Comparison of ENCODE assay signal across 9 cellular contexts in the genomic region with DNA sequence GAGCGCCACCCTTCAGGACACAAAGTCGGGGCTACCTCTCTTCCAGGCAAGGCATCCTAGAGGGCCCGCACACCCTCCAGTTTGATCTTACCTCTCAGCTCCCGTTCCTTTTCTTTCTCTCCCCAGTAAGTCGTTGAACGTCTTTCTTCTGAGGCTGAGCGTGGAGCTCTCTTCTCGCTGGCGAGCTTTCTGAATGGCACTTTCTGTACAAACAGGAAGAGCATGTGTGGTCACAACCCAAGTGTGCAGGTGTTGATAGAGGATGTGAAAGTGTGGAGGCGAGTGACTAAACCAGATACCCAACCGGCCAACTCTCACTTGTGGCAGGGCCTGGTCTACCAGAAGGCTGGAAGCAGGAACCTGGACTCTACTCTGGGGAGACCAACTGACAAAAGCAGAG. TPM values are rescaled to one million over a fixed set of nuclear protein-coding genes. Genes with fewer than 3 reads are reported as not detected.
DNase-seq lines count a peak whose midpoint lies in the region; ATAC-seq, FAIRE-seq and TF ChIP-seq lines count a peak whose summit lies in the region.
"Had no signal": no experiment of that assay in that cellular context is flagged by ENCODE, and none has a peak within 500 bp of the region (broad histone marks: within the 10 kb centered on the region; RNA-seq: fewer than 3 reads in every experiment).

TSS of gene AFF3 (minus strand) at position 198 of the 400 bp plus-strand sequence. CDS start 38,136 bp downstream, outside the sequence.

- H3K27ac Mint-ChIP-seq in CD4-positive, alpha-beta T cell = peak within 1 kb of the TSS; percentile 88
- H3K27ac Mint-ChIP-seq in IgD-negative memory B cell = peak within 1 kb of the TSS; percentile 53 to 97 (median 71)
- peak within 1 kb of the TSS; percentile 27 for H3K27ac Mint-ChIP-seq in activated T-cell treated with anti-CD3 and anti-CD28 coated beads, Interleukin-2, amount 50 U/mL, for 72 hours

- H3K36me3 ChIP-seq in small intestine (ENCODE audit: control insufficient read depth in 2 of 2, insufficient read depth in 2 of 2, low read length in 2 of 2) = no peaks in the 10 kb centered on the region
- H3K36me3 ChIP-seq: neutrophil had no signal

- POLR2A ChIA-PET in CD4-positive, alpha-beta T cell (lab: Charles Lee) = interaction anchor here (0.6 to 3.3 kb wide), 8 partner anchors 9 to 805 kb away, joined by 3 to 19 read pairs (median 3); partner anchors contain the start of genes EIF5B and PDCL3

- H3K4me3 Mint-ChIP-seq in CD4-positive, alpha-beta T cell = peak within 1 kb of the TSS; percentile 88
- peak within 1 kb of the TSS; percentile 92 to 99 (median 95) for H3K4me3 Mint-ChIP-seq in IgD-negative memory B cell
- H3K4me3 Mint-ChIP-seq in activated T-cell treated with anti-CD3 and anti-CD28 coated beads, Interleukin-2, amount 50 U/mL, for 72 hours = peak within 1 kb of the TSS; percentile 75 to 86

- H3K27me3 ChIP-seq in CD4-positive, alpha-beta T cell (ENCODE audit: control insufficient read depth, insufficient read depth, low read length) = no peaks in the 10 kb centered on the region
- no peaks in the 10 kb centered on the region for H3K27me3 ChIP-seq in small intestine (ENCODE audit: control insufficient read depth in 2 of 2, insufficient read depth in 2 of 2, low read length in 2 of 2)
- H3K27me3 ChIP-seq: neutrophil had no signal

- no peaks in the 10 kb centered on the region for H3K9me3 ChIP-seq in CD4-positive, alpha-beta T cell (ENCODE audit: control insufficient read depth, low read length)
- no peaks in the 10 kb centered on the region for H3K9me3 ChIP-seq in small intestine (ENCODE audit: control insufficient read depth, low read depth)
- H3K9me3 ChIP-seq: neutrophil had no signal

- no peaks in the 10 kb centered on the region for H3K36me3 Mint-ChIP-seq in CD4-positive, alpha-beta T cell (ENCODE audit: low read depth)
- peaks cover 5% of the 10 kb centered on the region for H3K36me3 Mint-ChIP-seq in IgD-negative memory B cell
- peaks cover 0 to 1% of the 10 kb centered on the region in 2 donors for H3K36me3 Mint-ChIP-seq in activated T-cell treated with anti-CD3 and anti-CD28 coated beads, Interleukin-2, amount 50 U/mL, for 72 hours (ENCODE audit: insufficient read depth in 2 of 2)

- H3K27me3 Mint-ChIP-seq in CD4-positive, alpha-beta T cell = no peaks in the 10 kb centered on the region
- no peaks in the 10 kb centered on the region for H3K27me3 Mint-ChIP-seq in IgD-negative memory B cell
- H3K27me3 Mint-ChIP-seq in activated T-cell treated with anti-CD3 and anti-CD28 coated beads, Interleukin-2, amount 50 U/mL, for 72 hours (ENCODE audit: low read depth) = peaks cover 36% of the 10 kb centered on the region

- no peak for FAIRE-seq in small intestine (lab: Jason Lieb, UNC)

- peak; percentile 72 for ATAC-seq in CD4-positive, alpha-beta T cell (ENCODE audit: poor library complexity)
- peak; percentile 98 for ATAC-seq in GM21390 (IDR thresholded peaks at IDR 0.05; ENCODE audit: unreplicated experiment)
- peak; percentile 97 for ATAC-seq in activated T-cell treated with anti-CD3 and anti-CD28 coated beads, Interleukin-2, amount 50 U/mL, for 72 hours (replicated peaks in 1 of 2)

- peak in 9 of 10 experiments; percentile 9 to 40 (median 18) for DNase-seq in CD4-positive, alpha-beta T cell
- DNase-seq in activated T-cell treated with anti-CD3 and anti-CD28 coated beads, Interleukin-2, amount 50 U/mL, for 72 hours = peak; percentile 75 to 85
- DNase-seq in small intestine = peak; percentile 6
- no peak for DNase-seq in DMS 273 (lab: John Stamatoyannopoulos, UW; ENCODE audit: unreplicated experiment)
- no peak for DNase-seq in mesenteric fat pad (ENCODE audit: low spot score)
- no peak for DNase-seq in Kasumi-1 (lab: John Stamatoyannopoulos, UW)

- TF ChIP-seq CTCF in CD4-positive, alpha-beta T cell (IDR thresholded peaks at IDR 0.05) = no peak

- peak within 1 kb of the TSS; percentile 34 for H3K27ac ChIP-seq in CD4-positive, alpha-beta T cell (ENCODE audit: low read depth, low read length)
- H3K27ac ChIP-seq in small intestine (ENCODE audit: low read depth in 1 of 2, low read length in 1 of 2) = peak within 1 kb of the TSS in 1 of 2 donors; percentile 41
- H3K27ac ChIP-seq: neutrophil had no signal

- no peaks in the 10 kb centered on the region for H3K9me3 Mint-ChIP-seq in CD4-positive, alpha-beta T cell
- H3K9me3 Mint-ChIP-seq in IgD-negative memory B cell = no peaks in the 10 kb centered on the region
- H3K9me3 Mint-ChIP-seq in activated T-cell treated with anti-CD3 and anti-CD28 coated beads, Interleukin-2, amount 50 U/mL, for 72 hours = peaks cover 0 to 2% of the 10 kb centered on the region in 2 donors

- intact Hi-C loops in CD4-positive, alpha-beta T cell (cut with DNase I, micrococcal nuclease) = no loop called here

- peaks cover 64% of the 10 kb centered on the region for H3K4me1 Mint-ChIP-seq in CD4-positive, alpha-beta T cell (ENCODE audit: low read depth)
- peaks cover 28 to 55% (median 42%) of the 10 kb centered on the region in 3 donors for H3K4me1 Mint-ChIP-seq in IgD-negative memory B cell
- H3K4me1 Mint-ChIP-seq in activated T-cell treated with anti-CD3 and anti-CD28 coated beads, Interleukin-2, amount 50 U/mL, for 72 hours (ENCODE audit: low read depth) = peaks cover 65% of the 10 kb centered on the region

- CTCF ChIA-PET in CD4-positive, alpha-beta T cell (lab: Charles Lee) = interaction anchor here (0.5 kb wide), 1 partner anchor 147 kb away, joined by 3 read pairs; no protein-coding TSS in a partner anchor

- WGBS in small intestine, 3 donors = 69 to 81% (median 80%) methylated on average over 11 of the region's 11 CpGs

- H3K4me1 ChIP-seq in small intestine (ENCODE audit: control insufficient read depth in 2 of 2, insufficient read depth in 1 of 2, low read depth in 1 of 2, low read length in 1 of 2) = no peaks in the 10 kb centered on the region

- peak within 1 kb of the TSS in 1 of 2 donors; percentile 32 for H3K4me3 ChIP-seq in small intestine (ENCODE audit: low read depth in 1 of 2, low read length in 2 of 2)

RNA-seq across cellular contexts. Expression of gene AFF3, which starts in this region (rescaled TPM):
- total RNA-seq in CD4-positive, alpha-beta T cell = 10 to 100 TPM; 15.4 to 15.7 TPM
- 85.9 TPM for polyA plus RNA-seq in IgD-negative memory B cell
- 1 to 10 TPM in 1 of 2 donors, under 1 TPM in 1; 0.39 to 2.6 TPM for total RNA-seq in activated T-cell treated with anti-CD3 and anti-CD28 coated beads, Interleukin-2, amount 50 U/mL, for 72 hours
- polyA plus RNA-seq in small intestine = under 1 TPM in 2 of 3 donors, not detected in 1; 0.27 to 0.92 TPM
- total RNA-seq in mesenteric fat pad = 4.5 TPM

Comparison
In these comparisons a context has a peak if more than half of its experiments do, and no peak if none do; other contexts are left out.
1. RNA of gene AFF3 (polyA plus RNA-seq): 85.9 TPM in IgD-negative memory B cell (single experiment); 0.27 to 0.92 TPM in small intestine; every median in the first group is over 10 times any median in the second.
2. Peak in DNase-seq in small intestine; RNA of the gene not detected or under 1 TPM.
3. DNase-seq: peak in CD4-positive, alpha-beta T cell (9 of 10) and activated T-cell treated with anti-CD3 and anti-CD28 coated beads, Interleukin-2, amount 50 U/mL, for 72 hours (2 of 2); none in DMS 273 (single experiment), mesenteric fat pad (single experiment) and Kasumi-1 (0 of 2).
4. H3K27ac Mint-ChIP-seq: peak in every context shown above with its lines; median percentile 88 in CD4-positive, alpha-beta T cell; 71 in IgD-negative memory B cell; 27 in activated T-cell treated with anti-CD3 and anti-CD28 coated beads, Interleukin-2, amount 50 U/mL, for 72 hours.
5. Peak in every context shown above with its lines, with median percentiles within 50 percentile points of each other: ATAC-seq and H3K4me3 Mint-ChIP-seq.